Comparison of ENCODE assay signal across 8 cellular contexts in the genomic region with DNA sequence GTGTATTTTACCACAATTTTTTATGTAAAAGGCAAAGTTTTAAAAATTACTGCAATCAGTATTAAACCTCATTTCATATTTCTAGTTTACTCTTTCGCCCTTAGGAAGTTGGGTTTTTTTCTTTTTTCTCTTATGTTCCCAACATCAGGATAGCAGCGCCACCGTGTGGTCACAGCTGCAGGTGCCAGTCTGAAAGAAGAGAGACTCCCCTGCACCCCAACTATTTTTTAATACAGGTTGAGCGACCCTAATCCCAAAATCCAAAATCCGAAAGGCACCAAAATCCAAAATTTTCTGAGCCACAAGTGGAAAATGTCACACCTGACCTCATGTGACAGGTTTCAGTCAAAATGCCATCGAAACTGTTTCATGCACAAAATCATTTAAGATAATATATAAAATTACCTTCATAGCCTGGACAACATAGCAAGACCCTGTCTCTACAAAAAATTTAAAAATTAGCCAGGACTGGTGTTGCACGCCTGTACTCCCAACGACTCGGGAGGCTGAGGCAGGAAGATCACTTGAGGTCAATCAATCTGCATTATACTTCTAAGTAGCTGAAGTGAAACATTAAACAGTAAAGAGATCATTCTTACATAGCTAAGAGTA. TPM values are rescaled to one million over a fixed set of nuclear protein-coding genes. Genes with fewer than 3 reads are reported as not detected.
DNase-seq lines count a peak whose midpoint lies in the region; ATAC-seq and TF ChIP-seq lines count a peak whose summit lies in the region.

No MANE protein-coding gene starts in this region.

- no peaks in the 10 kb centered on the region for H3K9me3 ChIP-seq in Peyer's patch
- H3K9me3 ChIP-seq in suprapubic skin: no peaks in the 10 kb centered on the region

- H3K9me3 Mint-ChIP-seq in activated T-cell treated with anti-CD3 and anti-CD28 coated beads, Interleukin-2, amount 50 U/mL, for 72 hours: no peaks in the 10 kb centered on the region

- no peak for ATAC-seq in activated T-cell treated with anti-CD3 and anti-CD28 coated beads, Interleukin-2, amount 50 U/mL, for 72 hours (replicated peaks in 1 of 2)
- ATAC-seq in HG02870 (IDR thresholded peaks at IDR 0.05; ENCODE audit: unreplicated experiment): no peak

- TF ChIP-seq CTCF in Peyer's patch (IDR thresholded peaks at IDR 0.05) (peak; percentile 82 to 93 (median 88)), fibroblast of pulmonary artery (IDR thresholded peaks at IDR 0.05; ENCODE audit: low read length, missing control alignments) (peak; percentile 91), suprapubic skin (IDR thresholded peaks at IDR 0.05) (peak; percentile 74 to 83)

- no peak for TF ChIP-seq EP300 in suprapubic skin (IDR thresholded peaks at IDR 0.05)

- H3K36me3 ChIP-seq in Peyer's patch (no peaks in the 10 kb centered on the region), suprapubic skin (no peaks in the 10 kb centered on the region)

- DNase-seq in CD1c-positive myeloid dendritic cell (ENCODE audit: extremely low spot score): peak; percentile 90
- DNase-seq in HT-29 (ENCODE audit: low spot score): peak; percentile 69
- DNase-seq in Peyer's patch: peak; percentile 79 to 93 (median 90)
- DNase-seq in activated T-cell treated with anti-CD3 and anti-CD28 coated beads, Interleukin-2, amount 50 U/mL, for 72 hours: peak; percentile 78 to 80
- DNase-seq in fibroblast of pulmonary artery (ENCODE audit: low read depth): peak; percentile 80
- DNase-seq in nucleus accumbens (lab: John Stamatoyannopoulos, UW): peak in 33 of 56 donors; percentile 5 to 81 (median 34)
- DNase-seq in suprapubic skin (ENCODE audit: low spot score in 2 of 2): peak in 1 of 2 donors; percentile 90

- H3K27ac Mint-ChIP-seq in activated T-cell treated with anti-CD3 and anti-CD28 coated beads, Interleukin-2, amount 50 U/mL, for 72 hours: no peak overlapping the region

- H3K4me3 ChIP-seq in Peyer's patch (no peak overlapping the region), fibroblast of pulmonary artery (replicated peaks; ENCODE audit: low read depth, low read length) (no peak overlapping the region), suprapubic skin (no peak overlapping the region)

- H3K4me3 Mint-ChIP-seq in activated T-cell treated with anti-CD3 and anti-CD28 coated beads, Interleukin-2, amount 50 U/mL, for 72 hours: peak overlapping the region in 1 of 2 donors; percentile 31

- H3K4me1 ChIP-seq in Peyer's patch: peaks cover 0 to 5% (median 3%) of the 10 kb centered on the region in 4 donors
- peaks cover 43% of the 10 kb centered on the region for H3K4me1 ChIP-seq in suprapubic skin

- H3K4me1 Mint-ChIP-seq in activated T-cell treated with anti-CD3 and anti-CD28 coated beads, Interleukin-2, amount 50 U/mL, for 72 hours (ENCODE audit: low read depth): peaks cover 26% of the 10 kb centered on the region

- no peaks in the 10 kb centered on the region for H3K27me3 Mint-ChIP-seq in activated T-cell treated with anti-CD3 and anti-CD28 coated beads, Interleukin-2, amount 50 U/mL, for 72 hours (ENCODE audit: low read depth)

- H3K27me3 ChIP-seq in Peyer's patch: no peaks in the 10 kb centered on the region
- H3K27me3 ChIP-seq in suprapubic skin: peaks cover 14% of the 10 kb centered on the region

- TF ChIP-seq POLR2A in Peyer's patch (IDR thresholded peaks at IDR 0.05) (no peak), suprapubic skin (IDR thresholded peaks at IDR 0.05) (no peak)

- no peak overlapping the region for H3K27ac ChIP-seq in Peyer's patch
- H3K27ac ChIP-seq in suprapubic skin: no peak overlapping the region

- 31% methylated on average over 9 of the region's 9 CpGs for WGBS in suprapubic skin

- no peaks in the 10 kb centered on the region for H3K36me3 Mint-ChIP-seq in activated T-cell treated with anti-CD3 and anti-CD28 coated beads, Interleukin-2, amount 50 U/mL, for 72 hours (ENCODE audit: insufficient read depth in 2 of 2)

RNA-seq across cellular contexts. Expression of gene ASGR2, which starts 21.8 kb away (rescaled TPM):
- not detected in 2 replicates for total RNA-seq in HT-29 (2014; rRNA removed; shearing (Covaris generic))
- total RNA-seq in Peyer's patch (not detected), suprapubic skin (10 to 100 TPM in 1 of 4 donors, 1 to 10 TPM in 3; 3.4 to 11.8 (median 6.8) TPM)
- total RNA-seq in activated T-cell treated with anti-CD3 and anti-CD28 coated beads, Interleukin-2, amount 50 U/mL, for 72 hours: not detected

RNA-seq across cellular contexts. Expression of gene ASGR1, which starts 42.8 kb away (rescaled TPM):
- 0.52 TPM in 1 of 2 replicates, not detected in the other for total RNA-seq in HT-29 (2014; rRNA removed; shearing (Covaris generic))
- total RNA-seq in Peyer's patch (1 to 10 TPM in 1 of 4 donors, under 1 TPM in 2, not detected in 1; 0.88 to 2.5 (median 0.94) TPM), suprapubic skin (1 to 10 TPM; 1.3 to 2.3 (median 2.0) TPM)
- 1 to 10 TPM; 1.5 to 2.1 TPM for total RNA-seq in activated T-cell treated with anti-CD3 and anti-CD28 coated beads, Interleukin-2, amount 50 U/mL, for 72 hours

RNA-seq across cellular contexts. Expression of gene CLEC10A, which starts 56.3 kb away (rescaled TPM):
- not detected in 2 replicates for total RNA-seq in HT-29 (2014; rRNA removed; shearing (Covaris generic))
- total RNA-seq in Peyer's patch (1 to 10 TPM; 1.8 to 9.9 (median 5.6) TPM), suprapubic skin (1 to 10 TPM; 1.6 to 3.3 (median 1.7) TPM)
- total RNA-seq in activated T-cell treated with anti-CD3 and anti-CD28 coated beads, Interleukin-2, amount 50 U/mL, for 72 hours: not detected
